1 cellular context compared by ENCODE assay signal in the genomic region with DNA sequence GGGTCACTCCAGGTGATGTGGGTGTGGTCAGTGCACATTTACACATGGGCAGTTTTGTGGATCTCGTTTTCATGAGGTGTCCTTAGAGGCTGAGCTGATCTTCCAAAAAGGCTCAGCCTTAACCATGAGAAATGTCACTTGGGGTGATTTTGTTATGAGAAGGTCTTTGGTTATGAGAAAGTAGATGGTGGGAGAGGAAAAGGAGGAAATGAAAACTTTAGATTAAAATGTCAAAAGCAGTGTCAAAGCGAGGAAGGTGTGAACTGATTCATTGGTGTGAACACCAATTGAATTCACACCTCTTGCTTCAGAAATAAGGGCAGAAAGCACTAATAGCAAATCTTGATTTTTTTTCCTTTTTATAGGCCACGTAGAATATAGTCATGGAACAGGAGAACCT.
TF ChIP-seq lines count a peak whose summit lies in the region.

No MANE protein-coding gene starts in this region.

TF ChIP-seq in GM12878, 131 proteins besides CTCF, POLR2A, EP300 and RAD21 (continues in another document):
- TF ChIP-seq NR2F1 (conservative IDR thresholded peaks at IDR 0.05) (peak; percentile 97), EED (IDR thresholded peaks at IDR 0.05; ENCODE audit: low read depth) (no peak), MEF2B (IDR thresholded peaks at IDR 0.05; ENCODE audit: partially characterized antibody, poor library complexity, severe bottlenecking) (peak; percentile 30), TCF7 (IDR thresholded peaks at IDR 0.05; ENCODE audit: borderline replicate concordance) (no peak), SPI1 (IDR thresholded peaks at IDR 0.05; ENCODE audit: borderline replicate concordance, insufficient read depth, low read depth, low read length) (peak; percentile 52; the same call in 1 of the 2 replicates), MXI1 (IDR thresholded peaks at IDR 0.05; ENCODE audit: low read depth, low read length) (no peak), CHD1 (IDR thresholded peaks at IDR 0.05; ENCODE audit: low read depth, low read length) (no peak), NBN (IDR thresholded peaks at IDR 0.05) (no peak; the same call in 1 of the 2 replicates), SREBF2 (IDR thresholded peaks at IDR 0.05; ENCODE audit: low read length) (no peak), TBL1XR1 (IDR thresholded peaks at IDR 0.05; ENCODE audit: low read depth, low read length) (no peak), DPF2 (IDR thresholded peaks at IDR 0.05) (0 out of 2 replicates have a peak, but pooled peaks have one; percentile 31), FOXM1 (IDR thresholded peaks at IDR 0.05; ENCODE audit: low read depth, low read length) (no peak), IKZF1 (conservative IDR thresholded peaks at IDR 0.05) (peak; percentile 53), IKZF2 (IDR thresholded peaks at IDR 0.05) (peak; percentile 52 to 59; a peak in 2 of 4 replicates), TCF3 (IDR thresholded peaks at IDR 0.05; ENCODE audit: borderline replicate concordance, insufficient read depth, low read depth, low read length) (no peak), ATF7 (IDR thresholded peaks at IDR 0.05; ENCODE audit: low read depth) (peak; percentile 20; the same call in 1 of the 2 replicates), GATAD2B (conservative IDR thresholded peaks at IDR 0.05; ENCODE audit: low read depth) (0 out of 2 replicates have a peak, but pooled peaks have one; percentile 34), NFYA (IDR thresholded peaks at IDR 0.05; ENCODE audit: borderline replicate concordance, low read depth, low read length) (no peak), ZNF217 (IDR thresholded peaks at IDR 0.05) (peak; percentile 55; the same call in 1 of the 2 replicates), BACH1 (IDR thresholded peaks at IDR 0.05; ENCODE audit: borderline replicate concordance) (peak; percentile 95), SREBF1 (IDR thresholded peaks at IDR 0.05; ENCODE audit: low read length) (no peak)
- TF ChIP-seq, protein P1, sequence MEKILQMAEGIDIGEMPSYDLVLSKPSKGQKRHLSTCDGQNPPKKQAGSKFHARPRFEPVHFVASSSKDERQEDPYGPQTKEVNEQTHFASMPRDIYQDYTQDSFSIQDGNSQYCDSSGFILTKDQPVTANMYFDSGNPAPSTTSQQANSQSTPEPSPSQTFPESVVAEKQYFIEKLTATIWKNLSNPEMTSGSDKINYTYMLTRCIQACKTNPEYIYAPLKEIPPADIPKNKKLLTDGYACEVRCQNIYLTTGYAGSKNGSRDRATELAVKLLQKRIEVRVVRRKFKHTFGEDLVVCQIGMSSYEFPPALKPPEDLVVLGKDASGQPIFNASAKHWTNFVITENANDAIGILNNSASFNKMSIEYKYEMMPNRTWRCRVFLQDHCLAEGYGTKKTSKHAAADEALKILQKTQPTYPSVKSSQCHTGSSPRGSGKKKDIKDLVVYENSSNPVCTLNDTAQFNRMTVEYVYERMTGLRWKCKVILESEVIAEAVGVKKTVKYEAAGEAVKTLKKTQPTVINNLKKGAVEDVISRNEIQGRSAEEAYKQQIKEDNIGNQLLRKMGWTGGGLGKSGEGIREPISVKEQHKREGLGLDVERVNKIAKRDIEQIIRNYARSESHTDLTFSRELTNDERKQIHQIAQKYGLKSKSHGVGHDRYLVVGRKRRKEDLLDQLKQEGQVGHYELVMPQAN (conservative IDR thresholded peaks at IDR 0.05): no peak
- TF ChIP-seq, protein P2, sequence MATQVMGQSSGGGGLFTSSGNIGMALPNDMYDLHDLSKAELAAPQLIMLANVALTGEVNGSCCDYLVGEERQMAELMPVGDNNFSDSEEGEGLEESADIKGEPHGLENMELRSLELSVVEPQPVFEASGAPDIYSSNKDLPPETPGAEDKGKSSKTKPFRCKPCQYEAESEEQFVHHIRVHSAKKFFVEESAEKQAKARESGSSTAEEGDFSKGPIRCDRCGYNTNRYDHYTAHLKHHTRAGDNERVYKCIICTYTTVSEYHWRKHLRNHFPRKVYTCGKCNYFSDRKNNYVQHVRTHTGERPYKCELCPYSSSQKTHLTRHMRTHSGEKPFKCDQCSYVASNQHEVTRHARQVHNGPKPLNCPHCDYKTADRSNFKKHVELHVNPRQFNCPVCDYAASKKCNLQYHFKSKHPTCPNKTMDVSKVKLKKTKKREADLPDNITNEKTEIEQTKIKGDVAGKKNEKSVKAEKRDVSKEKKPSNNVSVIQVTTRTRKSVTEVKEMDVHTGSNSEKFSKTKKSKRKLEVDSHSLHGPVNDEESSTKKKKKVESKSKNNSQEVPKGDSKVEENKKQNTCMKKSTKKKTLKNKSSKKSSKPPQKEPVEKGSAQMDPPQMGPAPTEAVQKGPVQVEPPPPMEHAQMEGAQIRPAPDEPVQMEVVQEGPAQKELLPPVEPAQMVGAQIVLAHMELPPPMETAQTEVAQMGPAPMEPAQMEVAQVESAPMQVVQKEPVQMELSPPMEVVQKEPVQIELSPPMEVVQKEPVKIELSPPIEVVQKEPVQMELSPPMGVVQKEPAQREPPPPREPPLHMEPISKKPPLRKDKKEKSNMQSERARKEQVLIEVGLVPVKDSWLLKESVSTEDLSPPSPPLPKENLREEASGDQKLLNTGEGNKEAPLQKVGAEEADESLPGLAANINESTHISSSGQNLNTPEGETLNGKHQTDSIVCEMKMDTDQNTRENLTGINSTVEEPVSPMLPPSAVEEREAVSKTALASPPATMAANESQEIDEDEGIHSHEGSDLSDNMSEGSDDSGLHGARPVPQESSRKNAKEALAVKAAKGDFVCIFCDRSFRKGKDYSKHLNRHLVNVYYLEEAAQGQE (IDR thresholded peaks at IDR 0.05; ENCODE audit: low read depth, low read length): no peak
- TF ChIP-seq, protein P3, sequence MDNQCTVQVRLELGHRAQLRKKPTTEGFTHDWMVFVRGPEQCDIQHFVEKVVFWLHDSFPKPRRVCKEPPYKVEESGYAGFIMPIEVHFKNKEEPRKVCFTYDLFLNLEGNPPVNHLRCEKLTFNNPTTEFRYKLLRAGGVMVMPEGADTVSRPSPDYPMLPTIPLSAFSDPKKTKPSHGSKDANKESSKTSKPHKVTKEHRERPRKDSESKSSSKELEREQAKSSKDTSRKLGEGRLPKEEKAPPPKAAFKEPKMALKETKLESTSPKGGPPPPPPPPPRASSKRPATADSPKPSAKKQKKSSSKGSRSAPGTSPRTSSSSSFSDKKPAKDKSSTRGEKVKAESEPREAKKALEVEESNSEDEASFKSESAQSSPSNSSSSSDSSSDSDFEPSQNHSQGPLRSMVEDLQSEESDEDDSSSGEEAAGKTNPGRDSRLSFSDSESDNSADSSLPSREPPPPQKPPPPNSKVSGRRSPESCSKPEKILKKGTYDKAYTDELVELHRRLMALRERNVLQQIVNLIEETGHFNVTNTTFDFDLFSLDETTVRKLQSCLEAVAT (IDR thresholded peaks at IDR 0.05): no peak
- TF ChIP-seq, protein P4, sequence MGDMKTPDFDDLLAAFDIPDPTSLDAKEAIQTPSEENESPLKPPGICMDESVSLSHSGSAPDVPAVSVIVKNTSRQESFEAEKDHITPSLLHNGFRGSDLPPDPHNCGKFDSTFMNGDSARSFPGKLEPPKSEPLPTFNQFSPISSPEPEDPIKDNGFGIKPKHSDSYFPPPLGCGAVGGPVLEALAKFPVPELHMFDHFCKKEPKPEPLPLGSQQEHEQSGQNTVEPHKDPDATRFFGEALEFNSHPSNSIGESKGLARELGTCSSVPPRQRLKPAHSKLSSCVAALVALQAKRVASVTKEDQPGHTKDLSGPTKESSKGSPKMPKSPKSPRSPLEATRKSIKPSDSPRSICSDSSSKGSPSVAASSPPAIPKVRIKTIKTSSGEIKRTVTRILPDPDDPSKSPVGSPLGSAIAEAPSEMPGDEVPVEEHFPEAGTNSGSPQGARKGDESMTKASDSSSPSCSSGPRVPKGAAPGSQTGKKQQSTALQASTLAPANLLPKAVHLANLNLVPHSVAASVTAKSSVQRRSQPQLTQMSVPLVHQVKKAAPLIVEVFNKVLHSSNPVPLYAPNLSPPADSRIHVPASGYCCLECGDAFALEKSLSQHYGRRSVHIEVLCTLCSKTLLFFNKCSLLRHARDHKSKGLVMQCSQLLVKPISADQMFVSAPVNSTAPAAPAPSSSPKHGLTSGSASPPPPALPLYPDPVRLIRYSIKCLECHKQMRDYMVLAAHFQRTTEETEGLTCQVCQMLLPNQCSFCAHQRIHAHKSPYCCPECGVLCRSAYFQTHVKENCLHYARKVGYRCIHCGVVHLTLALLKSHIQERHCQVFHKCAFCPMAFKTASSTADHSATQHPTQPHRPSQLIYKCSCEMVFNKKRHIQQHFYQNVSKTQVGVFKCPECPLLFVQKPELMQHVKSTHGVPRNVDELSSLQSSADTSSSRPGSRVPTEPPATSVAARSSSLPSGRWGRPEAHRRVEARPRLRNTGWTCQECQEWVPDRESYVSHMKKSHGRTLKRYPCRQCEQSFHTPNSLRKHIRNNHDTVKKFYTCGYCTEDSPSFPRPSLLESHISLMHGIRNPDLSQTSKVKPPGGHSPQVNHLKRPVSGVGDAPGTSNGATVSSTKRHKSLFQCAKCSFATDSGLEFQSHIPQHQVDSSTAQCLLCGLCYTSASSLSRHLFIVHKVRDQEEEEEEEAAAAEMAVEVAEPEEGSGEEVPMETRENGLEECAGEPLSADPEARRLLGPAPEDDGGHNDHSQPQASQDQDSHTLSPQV (IDR thresholded peaks at IDR 0.05): 0 out of 2 replicates have a peak, but pooled peaks have one; percentile 41
- TF ChIP-seq, protein P5, sequence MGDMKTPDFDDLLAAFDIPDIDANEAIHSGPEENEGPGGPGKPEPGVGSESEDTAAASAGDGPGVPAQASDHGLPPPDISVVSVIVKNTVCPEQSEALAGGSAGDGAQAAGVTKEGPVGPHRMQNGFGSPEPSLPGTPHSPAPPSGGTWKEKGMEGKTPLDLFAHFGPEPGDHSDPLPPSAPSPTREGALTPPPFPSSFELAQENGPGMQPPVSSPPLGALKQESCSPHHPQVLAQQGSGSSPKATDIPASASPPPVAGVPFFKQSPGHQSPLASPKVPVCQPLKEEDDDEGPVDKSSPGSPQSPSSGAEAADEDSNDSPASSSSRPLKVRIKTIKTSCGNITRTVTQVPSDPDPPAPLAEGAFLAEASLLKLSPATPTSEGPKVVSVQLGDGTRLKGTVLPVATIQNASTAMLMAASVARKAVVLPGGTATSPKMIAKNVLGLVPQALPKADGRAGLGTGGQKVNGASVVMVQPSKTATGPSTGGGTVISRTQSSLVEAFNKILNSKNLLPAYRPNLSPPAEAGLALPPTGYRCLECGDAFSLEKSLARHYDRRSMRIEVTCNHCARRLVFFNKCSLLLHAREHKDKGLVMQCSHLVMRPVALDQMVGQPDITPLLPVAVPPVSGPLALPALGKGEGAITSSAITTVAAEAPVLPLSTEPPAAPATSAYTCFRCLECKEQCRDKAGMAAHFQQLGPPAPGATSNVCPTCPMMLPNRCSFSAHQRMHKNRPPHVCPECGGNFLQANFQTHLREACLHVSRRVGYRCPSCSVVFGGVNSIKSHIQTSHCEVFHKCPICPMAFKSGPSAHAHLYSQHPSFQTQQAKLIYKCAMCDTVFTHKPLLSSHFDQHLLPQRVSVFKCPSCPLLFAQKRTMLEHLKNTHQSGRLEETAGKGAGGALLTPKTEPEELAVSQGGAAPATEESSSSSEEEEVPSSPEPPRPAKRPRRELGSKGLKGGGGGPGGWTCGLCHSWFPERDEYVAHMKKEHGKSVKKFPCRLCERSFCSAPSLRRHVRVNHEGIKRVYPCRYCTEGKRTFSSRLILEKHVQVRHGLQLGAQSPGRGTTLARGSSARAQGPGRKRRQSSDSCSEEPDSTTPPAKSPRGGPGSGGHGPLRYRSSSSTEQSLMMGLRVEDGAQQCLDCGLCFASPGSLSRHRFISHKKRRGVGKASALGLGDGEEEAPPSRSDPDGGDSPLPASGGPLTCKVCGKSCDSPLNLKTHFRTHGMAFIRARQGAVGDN (IDR thresholded peaks at IDR 0.05): peak; percentile 43; the same call in 1 of the 2 replicates
- TF ChIP-seq, protein P6, sequence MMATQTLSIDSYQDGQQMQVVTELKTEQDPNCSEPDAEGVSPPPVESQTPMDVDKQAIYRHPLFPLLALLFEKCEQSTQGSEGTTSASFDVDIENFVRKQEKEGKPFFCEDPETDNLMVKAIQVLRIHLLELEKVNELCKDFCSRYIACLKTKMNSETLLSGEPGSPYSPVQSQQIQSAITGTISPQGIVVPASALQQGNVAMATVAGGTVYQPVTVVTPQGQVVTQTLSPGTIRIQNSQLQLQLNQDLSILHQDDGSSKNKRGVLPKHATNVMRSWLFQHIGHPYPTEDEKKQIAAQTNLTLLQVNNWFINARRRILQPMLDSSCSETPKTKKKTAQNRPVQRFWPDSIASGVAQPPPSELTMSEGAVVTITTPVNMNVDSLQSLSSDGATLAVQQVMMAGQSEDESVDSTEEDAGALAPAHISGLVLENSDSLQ (IDR thresholded peaks at IDR 0.05): 0 out of 2 replicates have a peak, but pooled peaks have one; percentile 12
- TF ChIP-seq, protein P7, sequence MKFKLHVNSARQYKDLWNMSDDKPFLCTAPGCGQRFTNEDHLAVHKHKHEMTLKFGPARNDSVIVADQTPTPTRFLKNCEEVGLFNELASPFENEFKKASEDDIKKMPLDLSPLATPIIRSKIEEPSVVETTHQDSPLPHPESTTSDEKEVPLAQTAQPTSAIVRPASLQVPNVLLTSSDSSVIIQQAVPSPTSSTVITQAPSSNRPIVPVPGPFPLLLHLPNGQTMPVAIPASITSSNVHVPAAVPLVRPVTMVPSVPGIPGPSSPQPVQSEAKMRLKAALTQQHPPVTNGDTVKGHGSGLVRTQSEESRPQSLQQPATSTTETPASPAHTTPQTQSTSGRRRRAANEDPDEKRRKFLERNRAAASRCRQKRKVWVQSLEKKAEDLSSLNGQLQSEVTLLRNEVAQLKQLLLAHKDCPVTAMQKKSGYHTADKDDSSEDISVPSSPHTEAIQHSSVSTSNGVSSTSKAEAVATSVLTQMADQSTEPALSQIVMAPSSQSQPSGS (IDR thresholded peaks at IDR 0.05; ENCODE audit: low read length): no peak
- TF ChIP-seq, protein P8, sequence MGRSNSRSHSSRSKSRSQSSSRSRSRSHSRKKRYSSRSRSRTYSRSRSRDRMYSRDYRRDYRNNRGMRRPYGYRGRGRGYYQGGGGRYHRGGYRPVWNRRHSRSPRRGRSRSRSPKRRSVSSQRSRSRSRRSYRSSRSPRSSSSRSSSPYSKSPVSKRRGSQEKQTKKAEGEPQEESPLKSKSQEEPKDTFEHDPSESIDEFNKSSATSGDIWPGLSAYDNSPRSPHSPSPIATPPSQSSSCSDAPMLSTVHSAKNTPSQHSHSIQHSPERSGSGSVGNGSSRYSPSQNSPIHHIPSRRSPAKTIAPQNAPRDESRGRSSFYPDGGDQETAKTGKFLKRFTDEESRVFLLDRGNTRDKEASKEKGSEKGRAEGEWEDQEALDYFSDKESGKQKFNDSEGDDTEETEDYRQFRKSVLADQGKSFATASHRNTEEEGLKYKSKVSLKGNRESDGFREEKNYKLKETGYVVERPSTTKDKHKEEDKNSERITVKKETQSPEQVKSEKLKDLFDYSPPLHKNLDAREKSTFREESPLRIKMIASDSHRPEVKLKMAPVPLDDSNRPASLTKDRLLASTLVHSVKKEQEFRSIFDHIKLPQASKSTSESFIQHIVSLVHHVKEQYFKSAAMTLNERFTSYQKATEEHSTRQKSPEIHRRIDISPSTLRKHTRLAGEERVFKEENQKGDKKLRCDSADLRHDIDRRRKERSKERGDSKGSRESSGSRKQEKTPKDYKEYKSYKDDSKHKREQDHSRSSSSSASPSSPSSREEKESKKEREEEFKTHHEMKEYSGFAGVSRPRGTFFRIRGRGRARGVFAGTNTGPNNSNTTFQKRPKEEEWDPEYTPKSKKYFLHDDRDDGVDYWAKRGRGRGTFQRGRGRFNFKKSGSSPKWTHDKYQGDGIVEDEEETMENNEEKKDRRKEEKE (IDR thresholded peaks at IDR 0.05): no peak
